20 cellular contexts compared by ENCODE assay signal in the genomic region with DNA sequence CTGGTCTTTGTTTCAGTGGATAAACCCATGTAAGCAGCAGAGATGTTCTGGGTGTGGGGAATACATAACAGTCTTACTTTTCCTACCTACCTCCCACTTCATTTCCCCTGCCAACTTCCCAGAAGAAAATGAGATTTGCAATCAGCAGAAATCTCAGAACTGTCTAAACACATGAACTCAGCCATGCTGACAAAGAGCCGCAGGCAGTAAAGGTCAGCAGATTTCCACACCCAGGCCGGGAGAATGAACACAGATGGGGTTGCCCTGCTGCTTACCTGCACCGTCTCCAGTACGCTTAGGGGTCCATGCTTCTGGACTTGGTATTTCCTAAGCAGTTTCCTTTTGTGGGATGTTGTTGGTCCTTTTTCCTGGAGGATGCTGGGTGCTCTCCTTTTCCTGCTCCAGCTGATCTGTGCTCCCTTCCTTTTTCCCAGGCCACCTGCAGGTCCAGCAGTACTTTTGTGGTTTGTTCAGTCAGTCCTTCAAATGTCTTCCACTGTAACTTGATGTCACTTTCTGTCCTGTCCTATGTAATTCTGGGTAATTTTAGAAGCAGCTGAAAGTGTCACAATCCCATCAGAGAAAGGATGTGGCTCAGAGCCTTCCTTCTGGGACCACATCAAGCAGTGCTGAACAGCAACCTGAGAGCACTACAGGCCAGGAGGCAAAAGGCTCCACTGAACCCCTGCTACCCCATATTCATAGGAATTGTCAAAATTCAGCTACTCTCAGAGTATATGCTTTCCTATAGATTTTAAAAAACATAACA.
"Had no signal": no experiment of that assay in that cellular context is flagged by ENCODE, and none has a peak within 500 bp of the region (broad histone marks: within the 10 kb centered on the region; RNA-seq: fewer than 3 reads in every experiment).

No MANE protein-coding gene starts in this region.

- H3K9me3 ChIP-seq: colonic mucosa, heart left ventricle, left lung, right atrium auricular region, stomach had no signal

- H3K27ac Mint-ChIP-seq: activated naive CD8-positive, alpha-beta T cell treated with anti-CD3 and anti-CD28 coated beads for 36 hours; activated T-cell treated with anti-CD3 and anti-CD28 coated beads, Interleukin-2, amount 50 U/mL, for 72 hours; mesothelial cell of epicardium; nephron progenitor cell; T-helper 2 cell treated with Interferon-gamma antibody and Interleukin-4, amounts not matched to agents 5 μg/mL and 100 μg/mL, for 36 hours had no signal

- H3K27me3 Mint-ChIP-seq: activated naive CD8-positive, alpha-beta T cell treated with anti-CD3 and anti-CD28 coated beads for 36 hours had no signal

- ATAC-seq: activated T-cell treated with anti-CD3 and anti-CD28 coated beads, Interleukin-2, amount 50 U/mL, for 72 hours; gastroesophageal sphincter; heart left ventricle; left lung had no signal

- H3K9me3 Mint-ChIP-seq: activated naive CD8-positive, alpha-beta T cell treated with anti-CD3 and anti-CD28 coated beads for 36 hours; activated T-cell treated with anti-CD3 and anti-CD28 coated beads, Interleukin-2, amount 50 U/mL, for 72 hours; mesothelial cell of epicardium; nephron progenitor cell; T-helper 2 cell treated with Interferon-gamma antibody and Interleukin-4, amounts not matched to agents 5 μg/mL and 100 μg/mL, for 36 hours had no signal

- DNase-seq: activated CD4-positive, alpha-beta T cell treated with anti-CD3 and anti-CD28 coated beads for 4 hours; activated effector memory CD4-positive, alpha-beta T cell treated with anti-CD3 and anti-CD28 coated beads, Interleukin-2, amount 50 U/mL, for 16 hours; activated naive CD8-positive, alpha-beta T cell treated with anti-CD3 and anti-CD28 coated beads for 36 hours; activated T-cell treated with anti-CD3 and anti-CD28 coated beads, Interleukin-2, amount 50 U/mL, for 72 hours; anterior cingulate cortex; brain microvascular endothelial cell; central memory CD4-positive, alpha-beta T cell; colonic mucosa; erythroblast; heart left ventricle; kidney; left lung; nephron progenitor cell; nucleus accumbens; posterior cingulate gyrus; stomach had no signal

- H3K4me3 ChIP-seq: colonic mucosa, gastroesophageal sphincter, heart left ventricle, left lung, right atrium auricular region, stomach had no signal

- H3K36me3 ChIP-seq: brain microvascular endothelial cell, colonic mucosa, gastroesophageal sphincter, heart left ventricle, left lung, right atrium auricular region, stomach had no signal

- H3K27ac ChIP-seq: brain microvascular endothelial cell, colonic mucosa, gastroesophageal sphincter, heart left ventricle, left lung, right atrium auricular region, stomach had no signal

- H3K4me1 ChIP-seq: colonic mucosa, left lung had no signal

- H3K4me1 Mint-ChIP-seq: nephron progenitor cell had no signal

- H3K4me3 Mint-ChIP-seq: activated naive CD8-positive, alpha-beta T cell treated with anti-CD3 and anti-CD28 coated beads for 36 hours; activated T-cell treated with anti-CD3 and anti-CD28 coated beads, Interleukin-2, amount 50 U/mL, for 72 hours; mesothelial cell of epicardium; nephron progenitor cell; T-helper 2 cell treated with Interferon-gamma antibody and Interleukin-4, amounts not matched to agents 5 μg/mL and 100 μg/mL, for 36 hours had no signal

- H3K27me3 ChIP-seq: brain microvascular endothelial cell, colonic mucosa, gastroesophageal sphincter, heart left ventricle, left lung, right atrium auricular region, stomach had no signal

- H3K36me3 Mint-ChIP-seq: activated naive CD8-positive, alpha-beta T cell treated with anti-CD3 and anti-CD28 coated beads for 36 hours; mesothelial cell of epicardium had no signal
